In the genomic region with DNA sequence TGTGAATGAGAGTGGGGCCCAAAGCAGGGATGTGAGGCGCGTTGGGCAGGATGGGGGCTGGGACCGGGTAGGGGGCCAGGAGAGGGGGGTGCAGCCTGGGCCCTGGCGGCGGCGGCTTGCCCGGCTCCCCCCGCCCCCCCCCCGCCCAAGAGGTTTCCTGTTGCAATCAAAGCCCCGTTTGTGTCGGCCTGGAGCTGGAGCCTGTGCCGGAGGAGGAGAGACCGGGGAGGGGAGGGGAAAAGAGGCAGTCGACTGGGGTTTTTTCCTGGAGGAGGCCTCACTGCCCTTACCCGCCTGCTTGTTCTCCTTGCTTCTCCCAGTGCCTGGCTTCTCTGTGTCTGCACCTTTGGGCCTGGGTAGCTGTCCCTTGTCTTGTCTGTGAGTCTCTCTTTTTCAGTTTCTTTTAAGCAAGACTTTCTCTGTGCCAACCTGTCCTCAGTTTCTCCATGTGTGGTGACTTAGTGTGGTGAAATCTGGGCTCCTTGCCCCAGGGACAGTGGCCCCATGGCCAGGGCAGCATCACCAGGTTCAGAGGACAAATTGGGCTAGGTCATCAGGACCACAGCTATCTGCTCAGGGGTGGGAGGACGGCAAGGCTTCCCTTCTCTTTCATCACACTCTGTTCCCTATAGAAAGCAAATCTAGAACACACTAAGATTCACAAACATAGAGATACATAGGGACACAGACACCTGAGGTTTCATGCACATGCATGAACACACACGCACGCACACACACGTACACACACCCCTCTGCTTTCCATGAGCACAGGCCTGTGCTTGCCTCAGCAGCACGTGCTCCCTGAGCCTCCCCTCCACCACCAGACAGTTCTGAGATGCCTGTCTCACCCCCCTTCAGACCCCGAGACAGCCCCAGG, we compare ENCODE assay signal across 8 cellular contexts. TPM values are rescaled to one million over a fixed set of nuclear protein-coding genes. Genes with fewer than 3 reads are reported as not detected.
DNase-seq lines count a peak whose midpoint lies in the region; ATAC-seq and TF ChIP-seq lines count a peak whose summit lies in the region.

No MANE protein-coding gene starts in this region.

- DNase-seq in activated CD8-positive, alpha-beta memory T cell treated with anti-CD3 and anti-CD28 coated beads, Interleukin-2, amount 10 ng/mL, durations not matched to agents 7 days and 5 days, result no peak
- DNase-seq in activated CD8-positive, alpha-beta memory T cell treated with anti-CD3 and anti-CD28 coated beads, Interleukin-2, amount 50 U/mL, for 48 hours, result no peak
- peak; percentile 76 for DNase-seq in left kidney (ENCODE audit: low read depth, low spot score)
- DNase-seq in upper lobe of left lung, result peak; percentile 54 to 56
- DNase-seq in GM10248 (ENCODE audit: extremely low spot score), result no peak
- no peak for DNase-seq in H4 (ENCODE audit: low spot score)

- H3K9me3 Mint-ChIP-seq in activated CD8-positive, alpha-beta memory T cell treated with anti-CD3 and anti-CD28 coated beads, Interleukin-2, amount 10 ng/mL, durations not matched to agents 7 days and 5 days (ENCODE audit: low read depth), result no peaks in the 10 kb centered on the region
- no peaks in the 10 kb centered on the region for H3K9me3 Mint-ChIP-seq in brain

- 13 to 20% methylated on average over 5 to 21 of the region's 21 CpGs for whole genome bisulfite sequencing in upper lobe of left lung, 2 donors

- CTCF ChIA-PET in activated CD8-positive, alpha-beta memory T cell treated with anti-CD3 and anti-CD28 coated beads, Interleukin-2, amount 10 ng/mL, durations not matched to agents 7 days and 5 days (lab: Charles Lee), result interaction anchor here (1.0 to 19.8 kb wide), 4 partner anchors 16 to 64 kb away, joined by 3 to 294 read pairs (median 84); partner anchors contain the start of genes ESPL1 and ITGB7
- CTCF ChIA-PET in GM10248 (lab: Yijun Ruan, JAX), result interaction anchor here (1.0 to 1.6 kb wide), 2 partner anchors 10 to 28 kb away, joined by 3 to 5 read pairs; no protein-coding TSS in a partner anchor

- peaks cover 44 to 73% (median 49%) of the 10 kb centered on the region in 4 donors for H3K4me1 ChIP-seq in upper lobe of left lung

- no peak overlapping the region for H3K4me3 ChIP-seq in upper lobe of left lung

- no peaks in the 10 kb centered on the region for H3K27me3 ChIP-seq in upper lobe of left lung

- H3K4me3 Mint-ChIP-seq in activated CD8-positive, alpha-beta memory T cell treated with anti-CD3 and anti-CD28 coated beads, Interleukin-2, amount 10 ng/mL, durations not matched to agents 7 days and 5 days, result peak overlapping the region; percentile 43
- H3K4me3 Mint-ChIP-seq in brain, result peak overlapping the region; percentile 67 to 87 (median 82)

- H3K9me3 ChIP-seq in upper lobe of left lung, result no peaks in the 10 kb centered on the region

- H3K36me3 ChIP-seq in upper lobe of left lung, result peaks cover 0 to 6% (median 0%) of the 10 kb centered on the region in 4 donors

- no peak for ATAC-seq in activated CD8-positive, alpha-beta memory T cell treated with anti-CD3 and anti-CD28 coated beads, Interleukin-2, amount 10 ng/mL, durations not matched to agents 7 days and 5 days
- ATAC-seq in upper lobe of left lung (ENCODE audit: low FRiP score in 2 of 2), result no peak
- no peak for ATAC-seq in GM19467 (IDR thresholded peaks at IDR 0.05; ENCODE audit: unreplicated experiment)

- TF ChIP-seq EP300 in upper lobe of left lung (IDR thresholded peaks at IDR 0.05), result no peak

- H3K27me3 Mint-ChIP-seq in activated CD8-positive, alpha-beta memory T cell treated with anti-CD3 and anti-CD28 coated beads, Interleukin-2, amount 10 ng/mL, durations not matched to agents 7 days and 5 days, result no peaks in the 10 kb centered on the region
- H3K27me3 Mint-ChIP-seq in brain, result peaks cover 20% of the 10 kb centered on the region

- TF ChIP-seq CTCF in brain (conservative IDR thresholded peaks at IDR 0.05) (no peak), upper lobe of left lung (IDR thresholded peaks at IDR 0.05) (no peak), GM10248 (IDR thresholded peaks at IDR 0.05; ENCODE audit: control extremely low read depth, extremely low read depth, low read depth, missing control alignments) (no peak)

- H3K27ac Mint-ChIP-seq in activated CD8-positive, alpha-beta memory T cell treated with anti-CD3 and anti-CD28 coated beads, Interleukin-2, amount 10 ng/mL, durations not matched to agents 7 days and 5 days, result peak overlapping the region; percentile 95
- H3K27ac Mint-ChIP-seq in brain, result peak overlapping the region; percentile 91 to 98 (median 94)

- H3K4me1 Mint-ChIP-seq in activated CD8-positive, alpha-beta memory T cell treated with anti-CD3 and anti-CD28 coated beads, Interleukin-2, amount 10 ng/mL, durations not matched to agents 7 days and 5 days, result peaks cover 48% of the 10 kb centered on the region
- H3K4me1 Mint-ChIP-seq in brain, result peaks cover 57% of the 10 kb centered on the region

- H3K36me3 Mint-ChIP-seq in activated CD8-positive, alpha-beta memory T cell treated with anti-CD3 and anti-CD28 coated beads, Interleukin-2, amount 10 ng/mL, durations not matched to agents 7 days and 5 days, result no peaks in the 10 kb centered on the region
- H3K36me3 Mint-ChIP-seq in brain, result no peaks in the 10 kb centered on the region

- POLR2A ChIA-PET in GM10248 (lab: Yijun Ruan, JAX), result interaction anchor here (0.6 kb wide), 1 partner anchor 155 kb away, joined by 5 read pairs; no protein-coding TSS in a partner anchor

- no peak for TF ChIP-seq POLR2A in upper lobe of left lung (IDR thresholded peaks at IDR 0.05)

- H3K27ac ChIP-seq in upper lobe of left lung, result peak overlapping the region; percentile 98 to 100 (median 99)

RNA-seq across cellular contexts. Expression of gene RARG, which starts 8.4 kb away (rescaled TPM):
- total RNA-seq in activated CD8-positive, alpha-beta memory T cell treated with anti-CD3 and anti-CD28 coated beads, Interleukin-2, amount 10 ng/mL, durations not matched to agents 7 days and 5 days, result 10 to 100 TPM; 29.4 to 38.8 TPM
- 4.1 TPM for polyA plus RNA-seq in brain (ENCODE audit: insufficient read depth, low read depth, low replicate concordance)
- total RNA-seq in upper lobe of left lung, result 10 to 100 TPM; 21.2 to 43.0 (median 32.1) TPM
- 20.0 and 24.2 TPM in 2 replicates for total RNA-seq in H4 (2014; rRNA removed; shearing (Covaris generic))

RNA-seq across cellular contexts. Expression of gene ITGB7, which starts 16.6 kb away (rescaled TPM):
- total RNA-seq in activated CD8-positive, alpha-beta memory T cell treated with anti-CD3 and anti-CD28 coated beads, Interleukin-2, amount 10 ng/mL, durations not matched to agents 7 days and 5 days, result 100 to 1,000 TPM; 567 to 729 TPM
- 0.39 TPM for polyA plus RNA-seq in brain (ENCODE audit: insufficient read depth, low read depth, low replicate concordance)
- total RNA-seq in upper lobe of left lung, result 10 to 100 TPM in 1 of 6 donors, 1 to 10 TPM in 5; 3.1 to 12.9 (median 4.7) TPM
- total RNA-seq in H4 (2014; rRNA removed; shearing (Covaris generic)), result 0.39 and 1.2 TPM in 2 replicates

RNA-seq across cellular contexts. Expression of gene CSAD, which starts 42.9 kb away (rescaled TPM):
- total RNA-seq in activated CD8-positive, alpha-beta memory T cell treated with anti-CD3 and anti-CD28 coated beads, Interleukin-2, amount 10 ng/mL, durations not matched to agents 7 days and 5 days, result 10 to 100 TPM; 19.6 to 28.1 TPM
- 2.6 TPM for polyA plus RNA-seq in brain (ENCODE audit: insufficient read depth, low read depth, low replicate concordance)
- 100 to 1,000 TPM in 1 of 6 donors, 10 to 100 TPM in 5; 19.8 to 164 (median 28.6) TPM for total RNA-seq in upper lobe of left lung
- total RNA-seq in H4 (2014; rRNA removed; shearing (Covaris generic)), result 0.66 and 2.8 TPM in 2 replicates

RNA-seq across cellular contexts. Expression of gene ZNF740, which starts 43.1 kb away (rescaled TPM):
- 10 to 100 TPM; 35.8 to 47.0 TPM for total RNA-seq in activated CD8-positive, alpha-beta memory T cell treated with anti-CD3 and anti-CD28 coated beads, Interleukin-2, amount 10 ng/mL, durations not matched to agents 7 days and 5 days
- polyA plus RNA-seq in brain (ENCODE audit: insufficient read depth, low read depth, low replicate concordance), result 11.0 TPM
- 10 to 100 TPM in 5 of 6 donors, 1 to 10 TPM in 1; 9.6 to 52.4 (median 24.0) TPM for total RNA-seq in upper lobe of left lung
- 4.7 and 6.3 TPM in 2 replicates for total RNA-seq in H4 (2014; rRNA removed; shearing (Covaris generic))

RNA-seq across cellular contexts. Expression of gene ESPL1, which starts 44.5 kb away (rescaled TPM):
- total RNA-seq in activated CD8-positive, alpha-beta memory T cell treated with anti-CD3 and anti-CD28 coated beads, Interleukin-2, amount 10 ng/mL, durations not matched to agents 7 days and 5 days, result 100 to 1,000 TPM in 1 of 2 experiments, 10 to 100 TPM in 1; 99.0 to 137 TPM
- 11.8 TPM for polyA plus RNA-seq in brain (ENCODE audit: insufficient read depth, low read depth, low replicate concordance)
- total RNA-seq in upper lobe of left lung, result 1 to 10 TPM; 1.5 to 5.3 (median 2.1) TPM
- total RNA-seq in H4 (2014; rRNA removed; shearing (Covaris generic)), result 7.8 and 22.6 TPM in 2 replicates

Comparison
In these comparisons a context has a peak if more than half of its experiments do, and no peak if none do; other contexts are left out.
1. DNase-seq: peak in left kidney (single experiment) and upper lobe of left lung (2 of 2); none in activated CD8-positive, alpha-beta memory T cell treated with anti-CD3 and anti-CD28 coated beads, Interleukin-2, amount 10 ng/mL, durations not matched to agents 7 days and 5 days (single experiment), activated CD8-positive, alpha-beta memory T cell treated with anti-CD3 and anti-CD28 coated beads, Interleukin-2, amount 50 U/mL, for 48 hours (single experiment), GM10248 (single experiment) and H4 (single experiment).
2. RNA of gene ITGB7, which starts 16.6 kb away (total RNA-seq): 567 to 729 TPM in activated CD8-positive, alpha-beta memory T cell treated with anti-CD3 and anti-CD28 coated beads, Interleukin-2, amount 10 ng/mL, durations not matched to agents 7 days and 5 days; 3.1 to 12.9 TPM in upper lobe of left lung and 0.39 to 1.2 TPM in H4; every median in the first group is over 10 times any median in the second.